In the genomic region with DNA sequence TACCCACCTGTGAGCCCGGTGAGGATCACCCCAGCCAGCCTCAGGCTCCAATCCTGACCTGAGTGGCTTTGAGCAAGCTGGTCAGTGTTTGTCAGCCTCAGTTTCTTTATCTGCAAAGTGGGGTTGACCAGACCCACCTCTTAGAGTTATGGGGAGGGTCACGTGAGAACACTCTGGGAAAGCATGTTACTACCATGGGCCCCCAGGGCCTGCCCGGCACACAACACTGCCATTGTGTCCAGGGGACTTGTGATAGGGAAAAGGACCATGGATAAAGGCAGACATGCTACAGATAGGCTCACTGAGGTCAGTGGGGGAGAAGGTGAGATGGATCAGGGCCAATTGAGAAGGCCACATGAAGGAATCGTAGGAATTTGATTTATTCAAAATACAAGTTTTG, we compare ENCODE assay signal across 22 cellular contexts. TPM values are rescaled to one million over a fixed set of nuclear protein-coding genes. Genes with fewer than 3 reads are reported as not detected.
DNase-seq lines count a peak whose midpoint lies in the region; ATAC-seq and TF ChIP-seq lines count a peak whose summit lies in the region.
"Had no signal": no experiment of that assay in that cellular context is flagged by ENCODE, and none has a peak within 500 bp of the region (broad histone marks: within the 10 kb centered on the region; RNA-seq: fewer than 3 reads in every experiment).

No MANE protein-coding gene starts in this region.

- peak overlapping the region in 3 of 5 donors; percentile 78 to 89 (median 86) for H3K27ac ChIP-seq in stomach

- peaks cover 42 to 76% (median 58%) of the 10 kb centered on the region in 4 donors for H3K4me1 ChIP-seq in stomach

- H3K9me3 Mint-ChIP-seq in activated CD8-positive, alpha-beta memory T cell treated with anti-CD3 and anti-CD28 coated beads, Interleukin-2, amount 10 ng/mL, durations not matched to agents 7 days and 5 days (ENCODE audit: low read depth) = no peaks in the 10 kb centered on the region
- H3K9me3 Mint-ChIP-seq: GM23338 had no signal

- TF ChIP-seq EP300 in stomach (IDR thresholded peaks at IDR 0.05) = no peak

- no peak overlapping the region for H3K4me3 ChIP-seq in stomach
- H3K4me3 ChIP-seq: GM23338, mucosa of descending colon had no signal

- peaks cover 48% of the 10 kb centered on the region for H3K4me1 Mint-ChIP-seq in activated CD8-positive, alpha-beta memory T cell treated with anti-CD3 and anti-CD28 coated beads, Interleukin-2, amount 10 ng/mL, durations not matched to agents 7 days and 5 days

- TF ChIP-seq CTCF in stomach (IDR thresholded peaks at IDR 0.05) = no peak

- H3K4me3 Mint-ChIP-seq in activated CD8-positive, alpha-beta memory T cell treated with anti-CD3 and anti-CD28 coated beads, Interleukin-2, amount 10 ng/mL, durations not matched to agents 7 days and 5 days = no peak overlapping the region
- H3K4me3 Mint-ChIP-seq: B cell, GM23338 had no signal

- peaks cover 0 to 18% (median 12%) of the 10 kb centered on the region in 4 donors for H3K36me3 ChIP-seq in stomach

- no peak for TF ChIP-seq POLR2A in stomach (IDR thresholded peaks at IDR 0.05)

- DNase-seq in activated CD8-positive, alpha-beta memory T cell treated with anti-CD3 and anti-CD28 coated beads, Interleukin-2, amount 10 ng/mL, durations not matched to agents 7 days and 5 days = no peak
- no peak for DNase-seq in activated CD8-positive, alpha-beta memory T cell treated with anti-CD3 and anti-CD28 coated beads, Interleukin-2, amount 50 U/mL, for 48 hours
- DNase-seq in COLO829 (ENCODE audit: low spot score) = peak; percentile 30
- DNase-seq in epidermal melanocyte (ENCODE audit: insufficient read length, low spot score) = peak; percentile 39
- DNase-seq in stomach = no peak
- DNase-seq in NCI-H2107 treated with DMSO at 0.1 percent for 48 hours (lab: John Stamatoyannopoulos, UW; ENCODE audit: unreplicated experiment) = no peak
- DNase-seq in superior temporal gyrus (ENCODE audit: extremely low spot score) = no peak
- DNase-seq: activated CD4-positive, alpha-beta T cell treated with anti-CD3 and anti-CD28 coated beads for 48 hours; activated T-cell treated with anti-CD3 and anti-CD28 coated beads for 4 hours; Kasumi-1; mucosa of descending colon; NCI-H1092 treated with DMSO at 0.1 percent for 48 hours; NCI-H2029 treated with DMSO at 0.1 percent for 48 hours; NCI-H510A treated with DMSO at 0.1 percent for 48 hours; occipital lobe; SW 1271; trophoblast cell had no signal

- no peaks in the 10 kb centered on the region for H3K9me3 ChIP-seq in stomach
- H3K9me3 ChIP-seq: mucosa of descending colon had no signal

- intact Hi-C loops in stomach (cut with DNase I; ENCODE audit: low total_unique reads) = no loop called here

- no peaks in the 10 kb centered on the region for H3K27me3 ChIP-seq in stomach

- WGBS in stomach, 5 donors = 93 to 98% (median 95%) methylated on average over 4 of the region's 4 CpGs

- no peak for ATAC-seq in activated CD8-positive, alpha-beta memory T cell treated with anti-CD3 and anti-CD28 coated beads, Interleukin-2, amount 10 ng/mL, durations not matched to agents 7 days and 5 days
- ATAC-seq in HG03139 (IDR thresholded peaks at IDR 0.05; ENCODE audit: unreplicated experiment) = no peak
- ATAC-seq: GM23338, mucosa of descending colon, right cardiac atrium had no signal

- H3K27me3 Mint-ChIP-seq in activated CD8-positive, alpha-beta memory T cell treated with anti-CD3 and anti-CD28 coated beads, Interleukin-2, amount 10 ng/mL, durations not matched to agents 7 days and 5 days = no peaks in the 10 kb centered on the region
- H3K27me3 Mint-ChIP-seq: B cell had no signal

- CTCF ChIA-PET in activated CD8-positive, alpha-beta memory T cell treated with anti-CD3 and anti-CD28 coated beads, Interleukin-2, amount 10 ng/mL, durations not matched to agents 7 days and 5 days (lab: Charles Lee) = no interaction called here

- peak overlapping the region; percentile 12 for H3K27ac Mint-ChIP-seq in activated CD8-positive, alpha-beta memory T cell treated with anti-CD3 and anti-CD28 coated beads, Interleukin-2, amount 10 ng/mL, durations not matched to agents 7 days and 5 days
- H3K27ac Mint-ChIP-seq: B cell, GM23338 had no signal

- H3K36me3 Mint-ChIP-seq in activated CD8-positive, alpha-beta memory T cell treated with anti-CD3 and anti-CD28 coated beads, Interleukin-2, amount 10 ng/mL, durations not matched to agents 7 days and 5 days = peaks cover 2% of the 10 kb centered on the region

RNA-seq across cellular contexts. Expression of gene SUSD2, which starts 32.1 kb away (rescaled TPM):
- total RNA-seq in activated CD8-positive, alpha-beta memory T cell treated with anti-CD3 and anti-CD28 coated beads, Interleukin-2, amount 10 ng/mL, durations not matched to agents 7 days and 5 days = under 1 TPM; 0.52 to 0.96 TPM
- total RNA-seq in stomach = 10 to 100 TPM in 3 of 5 donors, 1 to 10 TPM in 1, under 1 TPM in 1; 0.58 to 29.9 (median 17.5) TPM
- polyA plus RNA-seq in stomach = 1 to 10 TPM; 2.6 to 5.7 (median 3.2) TPM
- total RNA-seq: G401, occipital lobe had no signal

Comparison
In these comparisons a context has a peak if more than half of its experiments do, and no peak if none do; other contexts are left out.
1. DNase-seq: peak in COLO829 (single experiment) and epidermal melanocyte (single experiment); none in activated CD8-positive, alpha-beta memory T cell treated with anti-CD3 and anti-CD28 coated beads, Interleukin-2, amount 10 ng/mL, durations not matched to agents 7 days and 5 days (single experiment), activated CD8-positive, alpha-beta memory T cell treated with anti-CD3 and anti-CD28 coated beads, Interleukin-2, amount 50 U/mL, for 48 hours (single experiment), stomach (single experiment), NCI-H2107 treated with DMSO at 0.1 percent for 48 hours (single experiment) and superior temporal gyrus (single experiment).